In the genomic region with DNA sequence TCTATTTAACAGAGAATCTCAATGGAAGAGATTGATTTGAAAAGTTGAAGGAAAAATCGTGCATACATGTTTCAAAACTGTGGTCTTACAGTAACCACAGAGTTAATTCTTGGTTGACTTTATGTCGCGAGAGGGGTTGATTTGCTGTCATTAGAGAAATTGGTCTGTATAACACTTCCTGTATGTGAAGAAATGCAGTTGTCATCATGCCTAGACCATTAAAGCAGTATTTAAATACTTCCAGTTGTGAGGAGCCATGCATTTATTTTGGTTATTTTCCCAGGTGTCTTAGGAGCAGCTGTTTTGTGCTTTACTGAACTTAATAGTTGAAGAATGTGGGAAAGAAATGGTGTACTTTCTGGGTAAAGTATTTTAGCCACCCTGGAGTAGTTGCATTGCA, we compare ENCODE assay signal across 17 cellular contexts.
"Had no signal": no experiment of that assay in that cellular context is flagged by ENCODE, and none has a peak within 500 bp of the region (broad histone marks: within the 10 kb centered on the region; RNA-seq: fewer than 3 reads in every experiment).

No MANE protein-coding gene starts in this region.

- H3K27ac Mint-ChIP-seq: activated CD8-positive, alpha-beta memory T cell treated with anti-CD3 and anti-CD28 coated beads, Interleukin-2, amount 10 ng/mL, durations not matched to agents 7 days and 5 days; activated naive CD4-positive, alpha-beta T cell treated with anti-CD3 and anti-CD28 coated beads, Interleukin-2, amount 50 U/mL, for 72 hours; activated T-cell treated with anti-CD3 and anti-CD28 coated beads, Interleukin-2, amount 50 U/mL, for 24 hours; memory B cell; T-helper 1 cell treated with Interleukin-12 subunit alpha and Interleukin-12 subunit beta and Interleukin-4 antibody, amounts not matched to agents 30 μg/mL and 1 μg/mL, for 36 hours; type B pancreatic cell had no signal

- H3K27ac ChIP-seq: ovary had no signal

- H3K9me3 Mint-ChIP-seq: activated naive CD4-positive, alpha-beta T cell treated with anti-CD3 and anti-CD28 coated beads, Interleukin-2, amount 50 U/mL, for 72 hours; activated T-cell treated with anti-CD3 and anti-CD28 coated beads, Interleukin-2, amount 50 U/mL, for 24 hours; memory B cell; T-helper 1 cell treated with Interleukin-12 subunit alpha and Interleukin-12 subunit beta and Interleukin-4 antibody, amounts not matched to agents 30 μg/mL and 1 μg/mL, for 36 hours; type B pancreatic cell had no signal

- DNase-seq: activated CD4-positive, CD25-positive, alpha-beta regulatory T cell; activated CD8-positive, alpha-beta memory T cell treated with anti-CD3 and anti-CD28 coated beads, Interleukin-2, amount 10 ng/mL, durations not matched to agents 7 days and 5 days; activated effector memory CD4-positive, alpha-beta T cell treated with anti-CD3 and anti-CD28 coated beads, Interleukin-2, amount 50 U/mL, for 16 hours; activated T-cell treated with anti-CD3 and anti-CD28 coated beads, Interleukin-2, amount 50 U/mL, for 24 hours; aorta; foreskin melanocyte; head of caudate nucleus; islet precursor cell; ovary; stimulated activated CD4-positive, alpha-beta T cell treated with anti-CD3 and anti-CD28 coated beads, Interleukin-4, amount 100 ng/mL, for 4 hours had no signal

- H3K9me3 ChIP-seq: ovary had no signal

- ATAC-seq: activated CD8-positive, alpha-beta memory T cell treated with anti-CD3 and anti-CD28 coated beads, Interleukin-2, amount 10 ng/mL, durations not matched to agents 7 days and 5 days; left lobe of liver had no signal

- H3K36me3 Mint-ChIP-seq: activated CD8-positive, alpha-beta memory T cell treated with anti-CD3 and anti-CD28 coated beads, Interleukin-2, amount 10 ng/mL, durations not matched to agents 7 days and 5 days; activated naive CD4-positive, alpha-beta T cell treated with anti-CD3 and anti-CD28 coated beads, Interleukin-2, amount 50 U/mL, for 72 hours; memory B cell had no signal

- H3K4me3 Mint-ChIP-seq: activated CD8-positive, alpha-beta memory T cell treated with anti-CD3 and anti-CD28 coated beads, Interleukin-2, amount 10 ng/mL, durations not matched to agents 7 days and 5 days; activated T-cell treated with anti-CD3 and anti-CD28 coated beads, Interleukin-2, amount 50 U/mL, for 24 hours; memory B cell; T-helper 1 cell treated with Interleukin-12 subunit alpha and Interleukin-12 subunit beta and Interleukin-4 antibody, amounts not matched to agents 30 μg/mL and 1 μg/mL, for 36 hours; type B pancreatic cell had no signal

- FAIRE-seq: bronchial epithelial cell, endothelial cell of umbilical vein had no signal

- H3K27me3 ChIP-seq: ovary had no signal

- H3K36me3 ChIP-seq: ovary had no signal

- H3K4me3 ChIP-seq: ovary had no signal

- H3K27me3 Mint-ChIP-seq: activated T-cell treated with anti-CD3 and anti-CD28 coated beads, Interleukin-2, amount 50 U/mL, for 24 hours had no signal
